Comparison of ENCODE assay signal across 34 cellular contexts in the genomic region with DNA sequence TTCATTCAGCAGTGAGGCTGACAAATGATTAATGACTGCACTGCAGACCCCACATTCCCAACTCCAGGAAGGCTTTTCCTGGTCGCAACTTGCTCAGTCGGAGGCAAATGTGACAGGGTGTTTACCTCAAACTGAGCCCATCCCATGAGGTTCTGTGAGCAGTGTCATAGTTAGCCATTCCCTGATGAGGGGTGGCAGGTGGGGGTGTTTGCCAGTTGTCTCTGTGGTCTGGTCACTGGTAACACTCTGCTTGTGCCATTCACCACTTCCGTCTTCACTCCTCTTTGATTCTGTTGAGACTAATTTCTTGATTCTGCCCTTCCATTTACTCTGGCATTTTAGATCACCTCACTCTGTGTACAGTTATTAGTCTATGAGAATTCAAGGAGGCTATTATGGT.
"Had no signal": no experiment of that assay in that cellular context is flagged by ENCODE, and none has a peak within 500 bp of the region (broad histone marks: within the 10 kb centered on the region; RNA-seq: fewer than 3 reads in every experiment).

No MANE protein-coding gene starts in this region.

- DNase-seq: activated CD4-positive, alpha-beta memory T cell treated with anti-CD3 and anti-CD28 coated beads, Interleukin-2, amount 10 ng/mL, durations not matched to agents 7 days and 5 days; activated CD4-positive, alpha-beta T cell treated with anti-CD3 and anti-CD28 coated beads for 1 hour; activated CD4-positive, alpha-beta T cell treated with anti-CD3 and anti-CD28 coated beads for 48 hours; activated CD4-positive, CD25-positive, alpha-beta regulatory T cell; activated CD8-positive, alpha-beta memory T cell treated with anti-CD3 and anti-CD28 coated beads for 24 hours; activated CD8-positive, alpha-beta memory T cell treated with anti-CD3 and anti-CD28 coated beads, Interleukin-2, amount 10 ng/mL, durations not matched to agents 7 days and 5 days; activated CD8-positive, alpha-beta memory T cell treated with anti-CD3 and anti-CD28 coated beads, Interleukin-2, amount 50 U/mL, for 48 hours; activated effector memory CD4-positive, alpha-beta T cell treated with Interleukin-2 at 50 U/mL for 16 hours; activated naive CD4-positive, alpha-beta T cell treated with anti-CD3 and anti-CD28 coated beads, Interleukin-2, amount 10 ng/mL, durations not matched to agents 7 days and 5 days; activated naive CD8-positive, alpha-beta T cell treated with anti-CD3 and anti-CD28 coated beads, Interleukin-2, amount 50 U/mL, for 24 hours; activated T-cell treated with anti-CD3 and anti-CD28 coated beads, Interleukin-2, amount 50 U/mL, for 48 hours; aorta; brain microvascular endothelial cell; central memory CD4-positive, alpha-beta T cell; NCI-H1092 treated with DMSO at 0.1 percent for 48 hours; NCI-H1417; NCI-H146; NCI-H187; NCI-H2029 treated with DMSO at 0.1 percent for 48 hours; NCI-H2107; NCI-H2171; NCI-H510A; NCI-H526; NCI-H748 treated with DMSO at 0.1 percent for 48 hours; NK-92 treated with Interleukin-12 subunit alpha and Interleukin-12 subunit beta, amount 100 ng/mL, for 24 hours; SHP77; SW 1271; T-helper 1 cell; T-helper 2 cell; T-helper 9 cell had no signal

- H3K27ac ChIP-seq: brain microvascular endothelial cell, KMS-11, SJSA1, VCaP had no signal

- H3K9me3 Mint-ChIP-seq: activated CD4-positive, alpha-beta memory T cell treated with anti-CD3 and anti-CD28 coated beads, Interleukin-2, amount 10 ng/mL, durations not matched to agents 7 days and 5 days; activated naive CD4-positive, alpha-beta T cell treated with anti-CD3 and anti-CD28 coated beads, Interleukin-2, amount 10 ng/mL, durations not matched to agents 7 days and 5 days; activated naive CD8-positive, alpha-beta T cell treated with anti-CD3 and anti-CD28 coated beads, Interleukin-2, amount 50 U/mL, for 24 hours had no signal

- H3K9me3 ChIP-seq: SJSA1 had no signal

- H3K4me3 Mint-ChIP-seq: activated CD4-positive, alpha-beta memory T cell treated with anti-CD3 and anti-CD28 coated beads, Interleukin-2, amount 10 ng/mL, durations not matched to agents 7 days and 5 days; activated CD8-positive, alpha-beta memory T cell treated with anti-CD3 and anti-CD28 coated beads, Interleukin-2, amount 10 ng/mL, durations not matched to agents 7 days and 5 days; activated naive CD4-positive, alpha-beta T cell treated with anti-CD3 and anti-CD28 coated beads, Interleukin-2, amount 10 ng/mL, durations not matched to agents 7 days and 5 days; activated naive CD8-positive, alpha-beta T cell; activated naive CD8-positive, alpha-beta T cell treated with anti-CD3 and anti-CD28 coated beads, Interleukin-2, amount 50 U/mL, for 24 hours had no signal

- H3K27me3 ChIP-seq: brain microvascular endothelial cell, SJSA1 had no signal

- H3K9ac ChIP-seq: KMS-11 had no signal

- H3K36me3 ChIP-seq: brain microvascular endothelial cell, SJSA1 had no signal

- H3K36me3 Mint-ChIP-seq: activated CD8-positive, alpha-beta memory T cell treated with anti-CD3 and anti-CD28 coated beads, Interleukin-2, amount 10 ng/mL, durations not matched to agents 7 days and 5 days; activated naive CD4-positive, alpha-beta T cell treated with anti-CD3 and anti-CD28 coated beads, Interleukin-2, amount 10 ng/mL, durations not matched to agents 7 days and 5 days; activated naive CD8-positive, alpha-beta T cell had no signal

- H3K4me3 ChIP-seq: SJSA1 had no signal

- H3K27ac Mint-ChIP-seq: activated CD4-positive, alpha-beta memory T cell treated with anti-CD3 and anti-CD28 coated beads, Interleukin-2, amount 10 ng/mL, durations not matched to agents 7 days and 5 days; activated CD8-positive, alpha-beta memory T cell treated with anti-CD3 and anti-CD28 coated beads, Interleukin-2, amount 10 ng/mL, durations not matched to agents 7 days and 5 days; activated naive CD4-positive, alpha-beta T cell treated with anti-CD3 and anti-CD28 coated beads, Interleukin-2, amount 10 ng/mL, durations not matched to agents 7 days and 5 days; activated naive CD8-positive, alpha-beta T cell; activated naive CD8-positive, alpha-beta T cell treated with anti-CD3 and anti-CD28 coated beads, Interleukin-2, amount 50 U/mL, for 24 hours had no signal

- H3K4me1 Mint-ChIP-seq: activated CD4-positive, alpha-beta memory T cell treated with anti-CD3 and anti-CD28 coated beads, Interleukin-2, amount 10 ng/mL, durations not matched to agents 7 days and 5 days; activated naive CD4-positive, alpha-beta T cell treated with anti-CD3 and anti-CD28 coated beads, Interleukin-2, amount 10 ng/mL, durations not matched to agents 7 days and 5 days; activated naive CD8-positive, alpha-beta T cell treated with anti-CD3 and anti-CD28 coated beads, Interleukin-2, amount 50 U/mL, for 24 hours had no signal

- H3K4me2 ChIP-seq: KMS-11 had no signal
